Comparison of ENCODE assay signal across 8 cellular contexts in the genomic region with DNA sequence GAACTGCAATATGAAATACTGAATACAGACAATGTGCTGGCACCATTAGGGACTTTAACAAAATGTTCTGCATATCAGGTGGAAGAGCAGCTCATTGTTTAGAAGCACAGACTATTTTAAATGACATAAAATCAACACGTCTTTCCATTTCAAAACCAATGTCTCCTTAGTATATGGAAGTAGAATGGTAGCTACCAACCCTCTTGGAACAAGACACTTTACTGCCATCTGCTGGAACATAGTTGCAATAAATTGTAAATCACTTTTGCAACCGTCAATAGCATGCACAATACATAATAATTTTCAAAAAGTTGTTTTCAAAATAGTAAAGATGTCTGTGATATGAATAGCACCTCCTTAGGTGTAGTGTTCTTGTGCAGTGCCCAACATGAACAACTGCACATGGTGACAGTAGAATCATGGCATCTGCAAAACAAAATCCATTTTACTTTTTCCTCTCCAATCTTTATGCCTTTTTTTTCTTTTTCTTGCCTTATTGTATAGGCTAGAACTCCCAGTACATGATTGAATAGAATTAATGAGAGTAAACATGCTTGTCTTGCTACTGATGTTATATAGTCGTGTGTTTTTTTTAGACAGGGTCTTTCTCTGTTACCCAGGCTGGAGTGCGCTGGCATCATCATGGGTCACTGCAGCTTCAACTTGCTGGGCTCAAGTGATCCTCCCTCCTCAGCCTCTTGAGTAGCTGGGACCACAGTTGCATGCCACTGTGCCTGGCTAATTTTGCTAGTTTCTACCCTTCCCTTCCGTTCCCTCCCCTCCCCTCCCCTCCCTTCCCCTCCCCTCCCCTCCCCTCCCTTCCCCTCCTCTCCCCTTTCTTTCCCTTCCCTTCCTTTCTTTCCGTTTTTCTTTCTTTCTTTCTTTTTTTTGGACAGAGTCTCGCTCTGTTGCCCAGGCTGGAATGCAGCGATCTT. TPM values are rescaled to one million over a fixed set of nuclear protein-coding genes. Genes with fewer than 3 reads are reported as not detected.
DNase-seq lines count a peak whose midpoint lies in the region; ATAC-seq, FAIRE-seq and TF ChIP-seq lines count a peak whose summit lies in the region.

No MANE protein-coding gene starts in this region.

- intact Hi-C loops in dorsolateral prefrontal cortex (cut with DNase I) = no loop called here

- POLR2A ChIA-PET in naive thymus-derived CD8-positive, alpha-beta T cell (lab: Charles Lee) = interaction anchor here (1.0 kb wide), 1 partner anchor 65 kb away, joined by 3 read pairs; no protein-coding TSS in a partner anchor

- peaks cover 9 to 44% (median 19%) of the 10 kb centered on the region in 5 donors for H3K27me3 Mint-ChIP-seq in naive thymus-derived CD8-positive, alpha-beta T cell

- no peak overlapping the region for H3K27ac ChIP-seq in Karpas-422 (ENCODE audit: low read length)
- H3K27ac ChIP-seq in dorsolateral prefrontal cortex = peak overlapping the region in 1 of 59 donors; percentile 16

- H3K4me3 ChIP-seq in Karpas-422 (ENCODE audit: low read length) (no peak overlapping the region), dorsolateral prefrontal cortex (no peak overlapping the region)

- H3K36me3 ChIP-seq in Karpas-422 (ENCODE audit: insufficient read depth, low read length) = no peaks in the 10 kb centered on the region

- peak; percentile 95 for FAIRE-seq in G401.6 (lab: Jason Lieb, UNC)

- H3K4me2 ChIP-seq in Karpas-422 (ENCODE audit: low read depth, low read length, poor library complexity, severe bottlenecking) = no peak overlapping the region

- H3K27ac Mint-ChIP-seq in naive thymus-derived CD8-positive, alpha-beta T cell = no peak overlapping the region

- no peaks in the 10 kb centered on the region for H3K79me2 ChIP-seq in Karpas-422 (ENCODE audit: low read length)

- no peak overlapping the region for H3K4me3 Mint-ChIP-seq in naive thymus-derived CD8-positive, alpha-beta T cell

- no peaks in the 10 kb centered on the region for H3K4me1 ChIP-seq in Karpas-422 (ENCODE audit: low read length)

- H3K9me3 Mint-ChIP-seq in naive thymus-derived CD8-positive, alpha-beta T cell = no peaks in the 10 kb centered on the region

- DNase-seq in Karpas-422 = peak; percentile 84
- DNase-seq in RPMI8226 = peak; percentile 57
- no peak for DNase-seq in dorsolateral prefrontal cortex
- peak in 3 of 10 donors; percentile 36 to 54 (median 50) for DNase-seq in naive thymus-derived CD8-positive, alpha-beta T cell
- no peak for DNase-seq in stimulated activated CD4-positive, alpha-beta T cell treated with anti-CD3 and anti-CD28 coated beads, Interleukin-2, amount 100 ng/mL, for 24 hours
- DNase-seq in effector CD8-positive, alpha-beta T cell (lab: John Stamatoyannopoulos, UW) = no peak

- no peaks in the 10 kb centered on the region for H3K9me2 ChIP-seq in Karpas-422 (replicated peaks; ENCODE audit: insufficient read depth, low read length)

- no peaks in the 10 kb centered on the region for H3K27me3 ChIP-seq in Karpas-422 (ENCODE audit: low read length)
- no peaks in the 10 kb centered on the region for H3K27me3 ChIP-seq in dorsolateral prefrontal cortex

- no peaks in the 10 kb centered on the region for H3K9me3 ChIP-seq in Karpas-422 (ENCODE audit: low read length)

- H3K4me1 Mint-ChIP-seq in naive thymus-derived CD8-positive, alpha-beta T cell = peaks cover 0 to 1% (median 0%) of the 10 kb centered on the region in 4 donors

- no peaks in the 10 kb centered on the region for H3K36me3 Mint-ChIP-seq in naive thymus-derived CD8-positive, alpha-beta T cell

- H4K20me1 ChIP-seq in Karpas-422 (ENCODE audit: insufficient read depth, low read depth, low read length) = no peaks in the 10 kb centered on the region

- ATAC-seq in naive thymus-derived CD8-positive, alpha-beta T cell = peak; percentile 68 to 72
- no peak for ATAC-seq in GM21825 (IDR thresholded peaks at IDR 0.05; ENCODE audit: unreplicated experiment)

- peak; percentile 13 to 71 (median 56) for TF ChIP-seq CTCF in dorsolateral prefrontal cortex (IDR thresholded peaks at IDR 0.05 in 54 of 56, conservative IDR thresholded peaks at IDR 0.05 in 2 of 56; ENCODE audit: low read depth in 1 of 56, partially characterized antibody in 56 of 56)

- no peak overlapping the region for H2AFZ ChIP-seq in Karpas-422 (ENCODE audit: low read length)

- H3K9ac ChIP-seq in Karpas-422 (ENCODE audit: low read length) = no peak overlapping the region

RNA-seq across cellular contexts. Expression of gene LYPD5, which starts 7.8 kb away (rescaled TPM):
- not detected in 2 replicates for total RNA-seq in Karpas-422 (2014; rRNA removed; shearing (Covaris generic); ENCODE audit: low replicate concordance)
- 10 to 100 TPM in 119 of 120 experiments, 1 to 10 TPM in 1; 8.4 to 38.1 (median 23.9) TPM for total RNA-seq in dorsolateral prefrontal cortex
- total RNA-seq in naive thymus-derived CD8-positive, alpha-beta T cell = under 1 TPM; 0.60 to 0.69 TPM
- polyA plus RNA-seq in naive thymus-derived CD8-positive, alpha-beta T cell = under 1 TPM in 2 of 3 donors, not detected in 1; 0.07 to 0.72 TPM

RNA-seq across cellular contexts. Expression of gene ZNF283, which starts 17.1 kb away (rescaled TPM):
- 14.4 and 18.5 TPM in 2 replicates for total RNA-seq in Karpas-422 (2014; rRNA removed; shearing (Covaris generic); ENCODE audit: low replicate concordance)
- 10 to 100 TPM; 17.2 to 43.0 (median 24.6) TPM for total RNA-seq in dorsolateral prefrontal cortex
- total RNA-seq in naive thymus-derived CD8-positive, alpha-beta T cell = 10 to 100 TPM; 24.2 to 25.8 TPM
- 1 to 10 TPM; 3.3 to 4.3 (median 3.7) TPM for polyA plus RNA-seq in naive thymus-derived CD8-positive, alpha-beta T cell

RNA-seq across cellular contexts. Expression of gene KCNN4, which starts 29.3 kb away (rescaled TPM):
- 0.32 TPM in 1 of 2 replicates, not detected in the other for total RNA-seq in Karpas-422 (2014; rRNA removed; shearing (Covaris generic); ENCODE audit: low replicate concordance)
- 1 to 10 TPM in 109 of 120 experiments, under 1 TPM in 9, not detected in 2; 0.42 to 5.9 (median 2.5) TPM for total RNA-seq in dorsolateral prefrontal cortex
- total RNA-seq in naive thymus-derived CD8-positive, alpha-beta T cell = 100 to 1,000 TPM in 1 of 2 experiments, 10 to 100 TPM in 1; 92.9 to 103 TPM
- polyA plus RNA-seq in naive thymus-derived CD8-positive, alpha-beta T cell = 10 to 100 TPM in 2 of 3 donors, 1 to 10 TPM in 1; 7.6 to 28.6 (median 11.7) TPM

RNA-seq across cellular contexts. Expression of gene SMG9, which starts 55.3 kb away (rescaled TPM):
- total RNA-seq in Karpas-422 (2014; rRNA removed; shearing (Covaris generic); ENCODE audit: low replicate concordance) = 11.0 and 27.8 TPM in 2 replicates
- 100 to 1,000 TPM in 11 of 120 experiments, 10 to 100 TPM in 109; 48.9 to 130 (median 77.0) TPM for total RNA-seq in dorsolateral prefrontal cortex
- total RNA-seq in naive thymus-derived CD8-positive, alpha-beta T cell = 10 to 100 TPM; 48.9 to 51.9 TPM
- polyA plus RNA-seq in naive thymus-derived CD8-positive, alpha-beta T cell = 1 to 10 TPM; 3.4 to 8.3 (median 8.3) TPM

Comparison
In these comparisons a context has a peak if more than half of its experiments do, and no peak if none do; other contexts are left out.
1. DNase-seq: peak in Karpas-422 (single experiment) and RPMI8226 (single experiment); none in dorsolateral prefrontal cortex (0 of 10), stimulated activated CD4-positive, alpha-beta T cell treated with anti-CD3 and anti-CD28 coated beads, Interleukin-2, amount 100 ng/mL, for 24 hours (0 of 2) and effector CD8-positive, alpha-beta T cell (single experiment).
2. RNA of gene KCNN4, which starts 29.3 kb away (total RNA-seq): 92.9 to 103 TPM in naive thymus-derived CD8-positive, alpha-beta T cell; 0.42 to 5.9 TPM in dorsolateral prefrontal cortex and 0.32 TPM in Karpas-422; every median in the first group is over 10 times any median in the second.